In the genomic region with DNA sequence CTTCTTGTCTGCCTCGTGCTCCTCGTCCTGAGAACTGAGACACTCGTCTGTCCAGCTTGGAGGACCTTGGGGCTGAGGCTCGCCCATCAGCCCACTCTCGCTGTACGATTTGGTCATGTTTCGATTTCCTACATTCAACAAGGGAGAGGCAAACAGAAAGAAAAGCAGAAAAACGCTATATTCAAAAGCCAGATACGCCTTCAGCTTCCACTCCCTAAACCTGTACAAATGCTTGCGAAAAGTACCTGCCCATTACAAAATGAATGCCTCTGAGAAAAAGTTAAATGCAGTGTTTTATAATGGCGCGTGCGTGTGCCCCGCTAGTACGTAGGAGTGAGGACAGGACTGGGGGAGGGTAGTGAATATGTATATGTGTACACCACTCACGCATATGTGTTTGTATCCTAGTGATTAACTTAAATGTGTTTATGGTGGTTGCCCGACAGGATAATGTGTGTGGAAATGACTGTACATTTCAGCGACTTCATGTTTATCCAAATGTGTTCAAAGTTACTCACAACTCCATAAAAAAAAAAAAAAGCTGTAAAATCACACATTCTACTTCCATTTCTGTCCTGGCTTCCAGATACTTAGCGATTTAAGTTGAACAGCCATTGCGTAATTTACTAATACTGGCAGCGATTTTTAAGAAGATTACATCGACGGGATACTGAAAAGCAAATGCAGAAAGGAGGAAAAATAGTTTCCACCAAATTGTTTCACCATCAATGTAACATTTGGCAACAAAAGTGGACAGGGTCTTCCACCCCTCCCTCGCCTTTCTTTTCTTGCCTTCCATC, we compare ENCODE assay signal across 23 cellular contexts. TPM values are rescaled to one million over a fixed set of nuclear protein-coding genes. Genes with fewer than 3 reads are reported as not detected.
DNase-seq lines count a peak whose midpoint lies in the region; ATAC-seq, FAIRE-seq and TF ChIP-seq lines count a peak whose summit lies in the region.
"Had no signal": no experiment of that assay in that cellular context is flagged by ENCODE, and none has a peak within 500 bp of the region (broad histone marks: within the 10 kb centered on the region; RNA-seq: fewer than 3 reads in every experiment).

No MANE protein-coding gene starts in this region.

- no peak overlapping the region for H3K4ac ChIP-seq in H1 (replicated peaks; ENCODE audit: insufficient read length, low read depth, low read length)

- H3K9me3 Mint-ChIP-seq in activated naive CD8-positive, alpha-beta T cell (ENCODE audit: low read depth) = peaks cover 6% of the 10 kb centered on the region
- peaks cover 6% of the 10 kb centered on the region for H3K9me3 Mint-ChIP-seq in activated naive CD8-positive, alpha-beta T cell treated with anti-CD3 and anti-CD28 coated beads, Interleukin-2, amount 50 U/mL, for 24 hours
- H3K9me3 Mint-ChIP-seq in stimulated activated naive CD8-positive, alpha-beta T cell treated with anti-CD3 and anti-CD28 coated beads, Interleukin-15, amount 100 ng/mL, for 72 hours = peaks cover 5 to 11% of the 10 kb centered on the region in 2 donors

- H3K23me2 ChIP-seq in H1 (ENCODE audit: low read depth, low read length) = peaks cover 13% of the 10 kb centered on the region; the same call in 1 of the 2 replicates

- POLR2A ChIA-PET in H1 (lab: Charles Lee; ENCODE audit: partially characterized antibody) = interaction anchor here (0.9 kb wide), 1 partner anchor 12 kb away, joined by 3 read pairs; no protein-coding TSS in a partner anchor

- TF ChIP-seq POLR2A in H1 (IDR thresholded peaks at IDR 0.05; ENCODE audit: control extremely low read depth in 1 of 2, low read depth in 2 of 2, low read length in 2 of 2) = no peak
- TF ChIP-seq POLR2A in upper lobe of left lung (IDR thresholded peaks at IDR 0.05) = no peak

- no peak overlapping the region for H2BK12ac ChIP-seq in H1 (ENCODE audit: low read depth, low read length)

- H2BK5ac ChIP-seq in H1 (ENCODE audit: low read depth, low read length) = no peak overlapping the region

- peaks cover 6% of the 10 kb centered on the region for H3K36me3 Mint-ChIP-seq in activated naive CD8-positive, alpha-beta T cell
- peaks cover 5% of the 10 kb centered on the region for H3K36me3 Mint-ChIP-seq in activated naive CD8-positive, alpha-beta T cell treated with anti-CD3 and anti-CD28 coated beads, Interleukin-2, amount 50 U/mL, for 24 hours (ENCODE audit: low read depth)

- no peak overlapping the region for H2AFZ ChIP-seq in H1 (ENCODE audit: low read length)
- H2AFZ ChIP-seq: GM23248 had no signal

- peak overlapping the region; percentile 39 to 100; a peak in 3 of 4 replicates for H3K4me2 ChIP-seq in H1 (ENCODE audit: insufficient read depth in 1 of 2, low read depth in 2 of 2, low read length in 2 of 2)
- H3K4me2 ChIP-seq: smooth muscle cell had no signal

- no peak for FAIRE-seq in H1 (lab: Jason Lieb, UNC)
- FAIRE-seq: GM12892 had no signal

- H3K23ac ChIP-seq in H1 (ENCODE audit: insufficient read length) = no peak overlapping the region

- H3K56ac ChIP-seq in H1 (replicated peaks; ENCODE audit: insufficient read length, low read depth, low read length) = no peak overlapping the region

- H3K79me2 ChIP-seq in H1 (ENCODE audit: control insufficient read depth in 1 of 2, insufficient read depth in 2 of 2, low read length in 2 of 2) = no peaks in the 10 kb centered on the region

- H3K79me1 ChIP-seq in H1 (ENCODE audit: low read depth, low read length) = no peaks in the 10 kb centered on the region

- peak overlapping the region; percentile 61 for H3K27ac Mint-ChIP-seq in activated naive CD8-positive, alpha-beta T cell
- no peak overlapping the region for H3K27ac Mint-ChIP-seq in activated naive CD8-positive, alpha-beta T cell treated with anti-CD3 and anti-CD28 coated beads, Interleukin-2, amount 50 U/mL, for 24 hours
- H3K27ac Mint-ChIP-seq in stimulated activated naive CD8-positive, alpha-beta T cell treated with anti-CD3 and anti-CD28 coated beads, Interleukin-15, amount 100 ng/mL, for 72 hours = no peak overlapping the region
- H3K27ac Mint-ChIP-seq: activated T-cell treated with anti-CD3 and anti-CD28 coated beads, Interleukin-2, amount 50 U/mL, for 24 hours had no signal

- H2AK5ac ChIP-seq in H1 (ENCODE audit: low read depth, low read length) = peak overlapping the region; percentile 72; the same call in 1 of the 2 replicates

- H3K14ac ChIP-seq in H1 (ENCODE audit: insufficient read length) = no peak overlapping the region

- H3K4me3 ChIP-seq in SK-N-MC (peak overlapping the region; percentile 14; the same call in 1 of the 2 replicates), H1 (ENCODE audit: extremely low read depth in 1 of 4, insufficient read depth in 2 of 4, low read depth in 3 of 4, low read length in 4 of 4) (peak overlapping the region in 1 of 4 experiments; percentile 34; a peak in 1 of 8 replicates), upper lobe of left lung (no peak overlapping the region)
- H3K4me3 ChIP-seq: GM23248, mucosa of descending colon, smooth muscle cell, tibial artery had no signal

- H3K27me3 ChIP-seq in H1 (replicated peaks in 1 of 4; ENCODE audit: control insufficient read depth in 3 of 4, extremely low read depth in 1 of 4, insufficient read depth in 3 of 4, low read length in 3 of 4) (peaks cover 63 to 83% (median 67%) of the 10 kb centered on the region in 4 experiments), upper lobe of left lung (peaks cover 0 to 61% (median 40%) of the 10 kb centered on the region in 4 donors)

- H3K4me3 Mint-ChIP-seq in activated naive CD8-positive, alpha-beta T cell = no peak overlapping the region
- no peak overlapping the region for H3K4me3 Mint-ChIP-seq in activated naive CD8-positive, alpha-beta T cell treated with anti-CD3 and anti-CD28 coated beads, Interleukin-2, amount 50 U/mL, for 24 hours
- H3K4me3 Mint-ChIP-seq in stimulated activated naive CD8-positive, alpha-beta T cell treated with anti-CD3 and anti-CD28 coated beads, Interleukin-15, amount 100 ng/mL, for 72 hours = peak overlapping the region; percentile 29 to 47
- H3K4me3 Mint-ChIP-seq: activated T-cell treated with anti-CD3 and anti-CD28 coated beads, Interleukin-2, amount 50 U/mL, for 24 hours had no signal

- TF ChIP-seq EP300 in H1 (IDR thresholded peaks at IDR 0.05; ENCODE audit: borderline replicate concordance in 1 of 2, low read depth in 2 of 2, low read length in 2 of 2) = no peak
- no peak for TF ChIP-seq EP300 in upper lobe of left lung (IDR thresholded peaks at IDR 0.05)

- 28% methylated on average over 24 of the region's 24 CpGs; no CpG with 5 or more reads in 1 of the 2 experiments for WGBS in H1 (ENCODE audit: extremely low coverage in 1 of 2, insufficient coverage in 1 of 2, insufficient read length in 1 of 2, insufficient replicate concordance in 2 of 2, low coverage in 1 of 2, low lambda C conversion rate in 2 of 2, missing lambda C conversion rate in 1 of 2), 2 experiments
- 19 to 22% methylated on average over 24 of the region's 24 CpGs for WGBS in upper lobe of left lung, 2 donors

- H3K9ac ChIP-seq in SK-N-MC (ENCODE audit: insufficient read length) (no peak overlapping the region), H1 (replicated peaks in 1 of 4; ENCODE audit: extremely low read depth in 1 of 4, low read depth in 3 of 4, low read length in 3 of 4) (no peak overlapping the region)
- H3K9ac ChIP-seq: GM23248 had no signal

- H3K27me3 Mint-ChIP-seq in activated naive CD8-positive, alpha-beta T cell = peaks cover 59% of the 10 kb centered on the region
- H3K27me3 Mint-ChIP-seq in activated naive CD8-positive, alpha-beta T cell treated with anti-CD3 and anti-CD28 coated beads, Interleukin-2, amount 50 U/mL, for 24 hours = peaks cover 80% of the 10 kb centered on the region
- peaks cover 93% of the 10 kb centered on the region for H3K27me3 Mint-ChIP-seq in stimulated activated naive CD8-positive, alpha-beta T cell treated with anti-CD3 and anti-CD28 coated beads, Interleukin-15, amount 100 ng/mL, for 72 hours

- no peak overlapping the region for H4K8ac ChIP-seq in H1 (ENCODE audit: extremely low read depth, insufficient read depth, low read length)

- H4K20me1 ChIP-seq in H1 (replicated peaks in 1 of 2; ENCODE audit: control insufficient read depth in 1 of 2, insufficient read depth in 2 of 2, low read length in 2 of 2) = peaks cover 25 to 37% of the 10 kb centered on the region in 2 experiments

- no peak overlapping the region for H3K27ac ChIP-seq in SK-N-MC
- H3K27ac ChIP-seq in H1 (ENCODE audit: low read depth, low read length) = no peak overlapping the region
- H3K27ac ChIP-seq in upper lobe of left lung = no peak overlapping the region
- H3K27ac ChIP-seq: GM23248, tibial artery had no signal

- no peak for ATAC-seq in activated naive CD8-positive, alpha-beta T cell treated with anti-CD3 and anti-CD28 coated beads, Interleukin-2, amount 50 U/mL, for 24 hours
- ATAC-seq in stimulated activated naive CD8-positive, alpha-beta T cell treated with anti-CD3 and anti-CD28 coated beads, Interleukin-15, amount 100 ng/mL, for 72 hours = no peak
- ATAC-seq in upper lobe of left lung (ENCODE audit: low FRiP score in 2 of 2) = no peak
- no peak for ATAC-seq in GM21390 (IDR thresholded peaks at IDR 0.05; ENCODE audit: unreplicated experiment)

- CTCF ChIA-PET in H1 (lab: Charles Lee; ENCODE audit: partially characterized antibody) = interaction anchor here (1.6 to 1.7 kb wide), 2 partner anchors 9 to 36 kb away, joined by 3 to 7 read pairs; no protein-coding TSS in a partner anchor

- H3K36me3 ChIP-seq in SK-N-MC (ENCODE audit: insufficient read depth, low read length) = no peaks in the 10 kb centered on the region
- H3K36me3 ChIP-seq in H1 (ENCODE audit: control insufficient read depth in 2 of 4, insufficient read depth in 4 of 4, low read length in 3 of 4) = no peaks in the 10 kb centered on the region; a peak in 1 of 8 replicates
- H3K36me3 ChIP-seq in upper lobe of left lung = no peaks in the 10 kb centered on the region
- H3K36me3 ChIP-seq: tibial artery had no signal

- no peaks in the 10 kb centered on the region for H3K9me3 ChIP-seq in SK-N-MC (ENCODE audit: low read depth, low read length)
- no peaks in the 10 kb centered on the region for H3K9me3 ChIP-seq in H1 (ENCODE audit: insufficient read depth in 2 of 2, low read depth in 1 of 2, low read length in 1 of 2)
- H3K9me3 ChIP-seq in upper lobe of left lung = no peaks in the 10 kb centered on the region
- H3K9me3 ChIP-seq: Caco-2, mucosa of descending colon had no signal

- peaks cover 7 to 35% (median 20%) of the 10 kb centered on the region in 4 experiments for H3K4me1 ChIP-seq in H1 (replicated peaks in 1 of 4; ENCODE audit: control insufficient read depth in 3 of 4, insufficient read depth in 4 of 4, low read length in 3 of 4)
- H3K4me1 ChIP-seq in upper lobe of left lung = peaks cover 11 to 39% (median 19%) of the 10 kb centered on the region in 4 donors
- H3K4me1 ChIP-seq: Caco-2 had no signal

- no peak overlapping the region for H3K18ac ChIP-seq in H1 (ENCODE audit: extremely low read depth, low read length)

- H2BK120ac ChIP-seq in H1 (replicated peaks; ENCODE audit: low read depth, low read length) = no peak overlapping the region

- peak overlapping the region; percentile 98; the same call in 1 of the 2 replicates for H2BK15ac ChIP-seq in H1 (ENCODE audit: low read length)

- H4K91ac ChIP-seq in H1 (replicated peaks; ENCODE audit: insufficient read length, low read length) = no peak overlapping the region

- H4K5ac ChIP-seq in H1 (ENCODE audit: insufficient read length, low read depth, low read length) = no peak overlapping the region

- TF ChIP-seq RAD21 in H1 (IDR thresholded peaks at IDR 0.05 in 1 of 2, conservative IDR thresholded peaks at IDR 0.05 in 1 of 2; ENCODE audit: low read depth in 2 of 2, low read length in 2 of 2) = no peak

- peaks cover 42% of the 10 kb centered on the region for H3K4me1 Mint-ChIP-seq in activated naive CD8-positive, alpha-beta T cell (ENCODE audit: low read depth)
- H3K4me1 Mint-ChIP-seq in activated naive CD8-positive, alpha-beta T cell treated with anti-CD3 and anti-CD28 coated beads, Interleukin-2, amount 50 U/mL, for 24 hours = peaks cover 37% of the 10 kb centered on the region
- peaks cover 62% of the 10 kb centered on the region for H3K4me1 Mint-ChIP-seq in stimulated activated naive CD8-positive, alpha-beta T cell treated with anti-CD3 and anti-CD28 coated beads, Interleukin-15, amount 100 ng/mL, for 72 hours

- 0 out of 2 replicates have a peak overlapping the region, but pooled peaks have one; percentile 13 for H2BK20ac ChIP-seq in H1 (ENCODE audit: low read length)

- TF ChIP-seq CTCF in H1 (IDR thresholded peaks at IDR 0.05; ENCODE audit: control extremely low read depth in 1 of 3, insufficient read depth in 1 of 3, low read depth in 1 of 3, low read length in 3 of 3) = no peak
- TF ChIP-seq CTCF in upper lobe of left lung (IDR thresholded peaks at IDR 0.05) = no peak

- DNase-seq in activated naive CD8-positive, alpha-beta T cell treated with anti-CD3 and anti-CD28 coated beads, Interleukin-2, amount 50 U/mL, for 24 hours = no peak
- no peak for DNase-seq in SK-N-MC (ENCODE audit: low read depth, low spot score)
- no peak for DNase-seq in H1 (ENCODE audit: low read depth in 1 of 2, low spot score in 2 of 2)
- DNase-seq in stimulated activated naive CD8-positive, alpha-beta T cell treated with anti-CD3 and anti-CD28 coated beads, Interleukin-15, amount 100 ng/mL, for 72 hours = no peak
- no peak for DNase-seq in NCI-H1417 treated with DMSO at 0.1 percent for 48 hours (lab: John Stamatoyannopoulos, UW)
- no peak for DNase-seq in upper lobe of left lung
- DNase-seq: GF-D8, GM23248, NCI-H2029, NCI-H526, SHP77, tibial artery had no signal

RNA-seq across cellular contexts. Expression of gene NEUROD1, which starts 1.4 kb away (rescaled TPM):
- total RNA-seq in H1 (2021; fragmentation: NEBNext Ultra II Directional; extraction: Animal tissue kit (Norgen Biotek cat#: 25700)) = not detected in 2 replicates
- 0.08 TPM in 2 replicates for polyA plus RNA-seq in H1 (2011; rRNA removed)
- polyA plus RNA-seq in H1 (2011; cell fraction: cytosol; rRNA removed) = 0.04 TPM
- polyA plus RNA-seq in H1 (2011; cell fraction: nucleus; rRNA removed) = 0.09 TPM
- 0.11 TPM in 1 of 4 replicates, not detected in the others for polyA plus RNA-seq in H1 (2012, experiment 1 of 2)
- not detected for polyA plus RNA-seq in H1 (2012, experiment 2 of 2)
- not detected for polyA plus RNA-seq in H1 (2013, experiment 1 of 2)
- 0.02 TPM for polyA plus RNA-seq in H1 (2013, experiment 2 of 2)
- 0.13 TPM in 1 of 2 replicates, not detected in the other for polyA minus RNA-seq in H1 (2011; rRNA and poly(A)+ RNA removed)
- not detected for polyA minus RNA-seq in H1 (2011; cell fraction: cytosol; rRNA and poly(A)+ RNA removed)
- polyA minus RNA-seq in H1 (2011; cell fraction: nucleus; rRNA and poly(A)+ RNA removed) = not detected
- not detected for total RNA-seq in upper lobe of left lung
- total RNA-seq: Caco-2; GM23248; left lobe of liver; OCI-LY7; posterior vena cava; smooth muscle cell; T-helper 2 cell treated with Interferon-gamma antibody and Interleukin-4, amounts not matched to agents 100 ng/mL and 5 ng/mL, for 36 hours had no signal
- polyA plus RNA-seq: GM23248, smooth muscle cell had no signal

RNA-seq across cellular contexts. Expression of gene CERKL, which starts 22.0 kb away (rescaled TPM):
- not detected in 2 replicates for total RNA-seq in H1 (2021; fragmentation: NEBNext Ultra II Directional; extraction: Animal tissue kit (Norgen Biotek cat#: 25700))
- polyA plus RNA-seq in H1 (2011; rRNA removed) = 0.03 and 0.05 TPM in 2 replicates
- 0.18 TPM for polyA plus RNA-seq in H1 (2011; cell fraction: cytosol; rRNA removed)
- polyA plus RNA-seq in H1 (2011; cell fraction: nucleus; rRNA removed) = 0.11 TPM
- 0.25 to 0.52 TPM (median 0.27 TPM) in 4 replicates for polyA plus RNA-seq in H1 (2012, experiment 1 of 2)
- polyA plus RNA-seq in H1 (2012, experiment 2 of 2) = not detected
- polyA plus RNA-seq in H1 (2013, experiment 1 of 2) = 0.12 TPM
- polyA plus RNA-seq in H1 (2013, experiment 2 of 2) = 0.11 TPM
- polyA minus RNA-seq in H1 (2011; rRNA and poly(A)+ RNA removed) = 0.56 TPM in 1 of 2 replicates, not detected in the other
- polyA minus RNA-seq in H1 (2011; cell fraction: cytosol; rRNA and poly(A)+ RNA removed) = not detected
- polyA minus RNA-seq in H1 (2011; cell fraction: nucleus; rRNA and poly(A)+ RNA removed) = 0.30 TPM
- total RNA-seq in upper lobe of left lung = 10 to 100 TPM in 1 of 6 donors, 1 to 10 TPM in 2, under 1 TPM in 2, not detected in 1; 0.37 to 23.1 (median 1.7) TPM
- total RNA-seq: Caco-2, GM23248, left lobe of liver, OCI-LY7, posterior vena cava, smooth muscle cell had no signal

Comparison
In these comparisons a context has a peak if more than half of its experiments do, and no peak if none do; other contexts are left out.
1. H3K4me3 Mint-ChIP-seq: peak in stimulated activated naive CD8-positive, alpha-beta T cell treated with anti-CD3 and anti-CD28 coated beads, Interleukin-15, amount 100 ng/mL, for 72 hours (2 of 2); none in activated naive CD8-positive, alpha-beta T cell (single experiment) and activated naive CD8-positive, alpha-beta T cell treated with anti-CD3 and anti-CD28 coated beads, Interleukin-2, amount 50 U/mL, for 24 hours (single experiment).